29 cellular contexts compared by ENCODE assay signal in genomic region chr14:56805992-56806737, GRCh38. TPM values are rescaled to one million over a fixed set of nuclear protein-coding genes. Genes with fewer than 3 reads are reported as not detected.
DNase-seq lines count a peak whose midpoint lies in the region; ATAC-seq and TF ChIP-seq lines count a peak whose summit lies in the region.
"Had no signal": no experiment of that assay in that cellular context is flagged by ENCODE, and none has a peak within 500 bp of the region (broad histone marks: within the 10 kb centered on the region; RNA-seq: fewer than 3 reads in every experiment).

No MANE protein-coding gene starts in this region.

- H3K36me3 ChIP-seq in GM23338 (ENCODE audit: insufficient read depth) (no peaks in the 10 kb centered on the region), MM.1S (replicated peaks; ENCODE audit: insufficient read depth, low read length) (no peaks in the 10 kb centered on the region), endodermal cell (ENCODE audit: control insufficient read depth, insufficient read depth, low read length) (peaks cover 70% of the 10 kb centered on the region)
- H3K36me3 ChIP-seq: adrenal gland; BLaER1 treated with 17β-estradiol and CSF1 and Interleukin-3, amounts not matched to agents 10 nM and 100 nM; sigmoid colon had no signal

- H3K9ac ChIP-seq in MM.1S (ENCODE audit: low read length) (peak overlapping the region; percentile 47; the same call in 1 of the 2 replicates), endodermal cell (ENCODE audit: extremely low read depth, low read length, poor library complexity, severe bottlenecking) (peak overlapping the region; percentile 98)
- H3K9ac ChIP-seq: BLaER1 treated with 17β-estradiol and CSF1 and Interleukin-3, amounts not matched to agents 10 nM and 100 nM; GM23248 had no signal

- DNase-seq in GM23338 (ENCODE audit: low spot score) (peak; percentile 62), MM.1S (no peak), endodermal cell (peak; percentile 72), retina (peak; percentile 38), DMS 273 treated with DMSO at 0.1 percent for 48 hours (lab: John Stamatoyannopoulos, UW) (no peak), NCI-H2196 (lab: John Stamatoyannopoulos, UW; ENCODE audit: unreplicated experiment) (no peak), NCI-H2107 treated with DMSO at 0.1 percent for 48 hours (lab: John Stamatoyannopoulos, UW; ENCODE audit: unreplicated experiment) (no peak)
- DNase-seq: activated B cell treated with CpG ODN at 0.5 μM for 24 hours; activated CD4-positive, alpha-beta T cell treated with anti-CD3 and anti-CD28 coated beads, Interleukin-2, amount 50 U/mL, for 48 hours; activated naive CD4-positive, alpha-beta T cell treated with Interleukin-2 at 50 U/mL for 16 hours; adrenal gland; DND-41; GM23248; Karpas-422; NCI-H1436; NCI-H510A treated with DMSO at 0.1 percent for 48 hours; NK-92 treated with Interleukin-12 subunit alpha and Interleukin-12 subunit beta, amount 100 ng/mL, for 24 hours; PC-9; sigmoid colon; stimulated activated CD4-positive, alpha-beta T cell treated with anti-CD3 and anti-CD28 coated beads, Interleukin-4, amount 100 ng/mL, for 24 hours; trophoblast cell had no signal

- H2AFZ ChIP-seq in GM23338 = no peak overlapping the region
- H2AFZ ChIP-seq in MM.1S (ENCODE audit: low read length) = peak overlapping the region; percentile 24; the same call in 1 of the 2 replicates
- H2AFZ ChIP-seq: GM23248, PC-9 had no signal

- peaks cover 69% of the 10 kb centered on the region for H3K4me1 Mint-ChIP-seq in GM23338
- peaks cover 37% of the 10 kb centered on the region for H3K4me1 Mint-ChIP-seq in endodermal cell
- H3K4me1 Mint-ChIP-seq: activated B cell treated with CpG ODN at 0.5 μM for 24 hours had no signal

- H3K4me1 ChIP-seq in GM23338 (ENCODE audit: insufficient read depth) (peaks cover 46% of the 10 kb centered on the region), MM.1S (ENCODE audit: low read length) (no peaks in the 10 kb centered on the region), endodermal cell (ENCODE audit: control insufficient read depth, insufficient read depth, low read length) (no peaks in the 10 kb centered on the region)
- H3K4me1 ChIP-seq: adrenal gland had no signal

- H3K9me3 ChIP-seq in MM.1S (replicated peaks; ENCODE audit: insufficient read depth, low read length) (no peaks in the 10 kb centered on the region), endodermal cell (ENCODE audit: control insufficient read depth, low read length) (no peaks in the 10 kb centered on the region)
- H3K9me3 ChIP-seq: adrenal gland, sigmoid colon had no signal

- H3K79me2 ChIP-seq in GM23338 (replicated peaks; ENCODE audit: insufficient read depth) = peaks cover 41% of the 10 kb centered on the region
- H3K79me2 ChIP-seq in MM.1S (ENCODE audit: low read length) = no peaks in the 10 kb centered on the region

- no peak; the same call in 2 of the 3 replicates for ATAC-seq in GM23338
- ATAC-seq: GM12878; Right ventricle myocardium inferior; stimulated activated effector memory CD8-positive, alpha-beta T cell treated with anti-CD3 and anti-CD28 coated beads, Interleukin-12 subunit alpha, Interleukin-12 subunit beta, amount 100 ng/mL, for 72 hours had no signal

- H3K36me3 Mint-ChIP-seq in GM23338 (ENCODE audit: low read depth) (peaks cover 37% of the 10 kb centered on the region), endodermal cell (ENCODE audit: low read depth) (peaks cover 69% of the 10 kb centered on the region)

- H3K27ac Mint-ChIP-seq in GM23338 (peak overlapping the region; percentile 95), endodermal cell (peak overlapping the region; percentile 98)
- H3K27ac Mint-ChIP-seq: activated B cell treated with CpG ODN at 0.5 μM for 24 hours; stimulated activated effector memory CD8-positive, alpha-beta T cell treated with anti-CD3 and anti-CD28 coated beads, Interleukin-12 subunit alpha, Interleukin-12 subunit beta, amount 100 ng/mL, for 72 hours; T-helper 2 cell treated with Interferon-gamma antibody and Interleukin-4, amounts not matched to agents 5 μg/mL and 100 μg/mL, for 36 hours had no signal

- H3F3A ChIP-seq in GM23338 (replicated peaks; ENCODE audit: low read depth) = peaks cover 13% of the 10 kb centered on the region; the same call in 1 of the 2 replicates
- H3F3A ChIP-seq in MM.1S (ENCODE audit: insufficient read depth, low read length) = no peaks in the 10 kb centered on the region

- H3K9me3 Mint-ChIP-seq in GM23338 (no peaks in the 10 kb centered on the region; the same call in 2 of the 3 replicates), endodermal cell (no peaks in the 10 kb centered on the region)
- H3K9me3 Mint-ChIP-seq: stimulated activated effector memory CD8-positive, alpha-beta T cell treated with anti-CD3 and anti-CD28 coated beads, Interleukin-12 subunit alpha, Interleukin-12 subunit beta, amount 100 ng/mL, for 72 hours had no signal

- H3K27ac ChIP-seq in GM23338 (ENCODE audit: low read depth) (peak overlapping the region; percentile 94), MM.1S (ENCODE audit: low read length) (peak overlapping the region; percentile 36; the same call in 1 of the 2 replicates), endodermal cell (ENCODE audit: low read depth, low read length) (peak overlapping the region; percentile 42)
- H3K27ac ChIP-seq: adrenal gland; BLaER1 treated with 17β-estradiol and CSF1 and Interleukin-3, amounts not matched to agents 10 nM and 100 nM; GM23248; PC-9; sigmoid colon had no signal

- 0% methylated on average over 4 to 8 of the region's 9 CpGs for WGBS in endodermal cell (ENCODE audit: insufficient coverage in 1 of 2, insufficient read length in 1 of 2), 2 experiments

- no peaks in the 10 kb centered on the region for H4K20me1 ChIP-seq in GM23338 (replicated peaks; ENCODE audit: insufficient read depth)
- no peaks in the 10 kb centered on the region for H4K20me1 ChIP-seq in MM.1S (ENCODE audit: insufficient read depth, low read length)
- H4K20me1 ChIP-seq: BLaER1 treated with 17β-estradiol and CSF1 and Interleukin-3, amounts not matched to agents 10 nM and 100 nM had no signal

- H3K9me2 ChIP-seq in GM23338 (ENCODE audit: insufficient read depth) (no peaks in the 10 kb centered on the region), MM.1S (replicated peaks; ENCODE audit: insufficient read depth, low read length) (no peaks in the 10 kb centered on the region)

- H3K4me2 ChIP-seq in GM23338 = peak overlapping the region; percentile 89
- H3K4me2 ChIP-seq in MM.1S (ENCODE audit: low read depth, low read length) = peak overlapping the region; percentile 57
- H3K4me2 ChIP-seq: PC-9 had no signal

- peak overlapping the region; percentile 61 for H3K4me3 ChIP-seq in GM23338
- peak overlapping the region; percentile 52; the same call in 1 of the 2 replicates for H3K4me3 ChIP-seq in MM.1S (ENCODE audit: low read length)
- peak overlapping the region; percentile 98 for H3K4me3 ChIP-seq in endodermal cell (ENCODE audit: low read length)
- H3K4me3 ChIP-seq: adrenal gland; BLaER1 treated with 17β-estradiol and CSF1 and Interleukin-3, amounts not matched to agents 10 nM and 100 nM; GM12878; GM23248; PC-9; sigmoid colon had no signal

- peak overlapping the region; percentile 93 for H3K4me3 Mint-ChIP-seq in GM23338
- peak overlapping the region; percentile 86 for H3K4me3 Mint-ChIP-seq in endodermal cell
- H3K4me3 Mint-ChIP-seq: activated B cell treated with CpG ODN at 0.5 μM for 24 hours; stimulated activated effector memory CD8-positive, alpha-beta T cell treated with anti-CD3 and anti-CD28 coated beads, Interleukin-12 subunit alpha, Interleukin-12 subunit beta, amount 100 ng/mL, for 72 hours; T-helper 2 cell treated with Interferon-gamma antibody and Interleukin-4, amounts not matched to agents 5 μg/mL and 100 μg/mL, for 36 hours had no signal

- H3K27me3 Mint-ChIP-seq in GM23338 (ENCODE audit: insufficient read depth, low read depth, poor library complexity) = peaks cover 76% of the 10 kb centered on the region
- peaks cover 17% of the 10 kb centered on the region for H3K27me3 Mint-ChIP-seq in endodermal cell (ENCODE audit: insufficient read depth)

- TF ChIP-seq CTCF in GM23338 (conservative IDR thresholded peaks at IDR 0.05; ENCODE audit: low read depth in 2 of 2) = no peak
- TF ChIP-seq CTCF in MM.1S (IDR thresholded peaks at IDR 0.05; ENCODE audit: low read length) = no peak
- TF ChIP-seq CTCF in endodermal cell (conservative IDR thresholded peaks at IDR 0.05) = no peak

- H3K27me3 ChIP-seq in GM23338 (ENCODE audit: insufficient read depth) (peaks cover 82% of the 10 kb centered on the region), MM.1S (replicated peaks; ENCODE audit: insufficient read depth, low read length) (no peaks in the 10 kb centered on the region), endodermal cell (ENCODE audit: control insufficient read depth, insufficient read depth, low read length, poor library complexity, severe bottlenecking) (peaks cover 20% of the 10 kb centered on the region)

TF ChIP-seq in GM23338, 12 proteins besides CTCF, POLR2A, EP300 and RAD21 (continues in another document):
- TF ChIP-seq REST (IDR thresholded peaks at IDR 0.05; ENCODE audit: unreplicated experiment) (no peak), CREB1 (CRISPR knock-in tag; IDR thresholded peaks at IDR 0.05; ENCODE audit: low read depth) (no peak)

RNA-seq across cellular contexts. Expression of gene OTX2, which starts 4.1 kb away (rescaled TPM):
- 21.2 and 23.9 TPM in 2 replicates for total RNA-seq in GM23338 (2014; rRNA removed; shearing (Covaris generic))
- polyA plus RNA-seq in GM23338 (2016; fragmentation: Nextera tagmentation; extraction: Ambion mirVana) = 13.6 and 16.5 TPM in 2 replicates
- total RNA-seq in endodermal cell = 100 to 1,000 TPM; 321 to 348 TPM
- 103 TPM for polyA plus RNA-seq in endodermal cell (2013, experiment 1 of 2)
- 110 TPM for polyA plus RNA-seq in endodermal cell (2013, experiment 2 of 2)
- total RNA-seq: activated B cell treated with CpG ODN at 0.5 μM for 24 hours, adrenal gland, epithelial cell of proximal tubule, GM12878, GM23248, PC-9, Right ventricle myocardium inferior, sigmoid colon, subcutaneous adipose tissue had no signal
- polyA plus RNA-seq: adrenal gland, AG04450, GM12878, GM23248, sigmoid colon had no signal

Comparison
In these comparisons a context has a peak if more than half of its experiments do, and no peak if none do; other contexts are left out.
1. DNase-seq: peak in GM23338 (single experiment), endodermal cell (single experiment) and retina (single experiment); none in MM.1S (single experiment), DMS 273 treated with DMSO at 0.1 percent for 48 hours (single experiment), NCI-H2196 (single experiment) and NCI-H2107 treated with DMSO at 0.1 percent for 48 hours (single experiment).
2. H3K27ac ChIP-seq: peak in every context shown above with its lines; median percentile 94 in GM23338; 42 in endodermal cell; 36 in MM.1S.
3. RNA of gene OTX2, which starts 4.1 kb away (total RNA-seq): 321 to 348 TPM in endodermal cell; 21.2 to 23.9 TPM in GM23338; every median in the first group is over 10 times any median in the second.
4. Peak in every context shown above with its lines, with median percentiles within 50 percentile points of each other: H3K4me3 ChIP-seq.